ENCODE assay signal across 27 cellular contexts in genomic region chr18:56728741-56729140, GRCh38.
"Had no signal": no experiment of that assay in that cellular context is flagged by ENCODE, and none has a peak within 500 bp of the region (broad histone marks: within the 10 kb centered on the region; RNA-seq: fewer than 3 reads in every experiment).

No MANE protein-coding gene starts in this region.

- H3K9me3 Mint-ChIP-seq: immature natural killer cell; memory B cell; stimulated activated memory B cell treated with anti-CD40 and anti-IgM and Interleukin-4, amounts not matched to agents 10 μg/mL and 1 μg/mL and 100 μg/mL, for 72 hours had no signal

- H3K4me3 Mint-ChIP-seq: immature natural killer cell; memory B cell; naive thymus-derived CD8-positive, alpha-beta T cell; nephron progenitor cell; stimulated activated memory B cell treated with anti-CD40 and anti-IgM and Interleukin-4, amounts not matched to agents 10 μg/mL and 1 μg/mL and 100 μg/mL, for 72 hours; stimulated activated naive CD8-positive, alpha-beta T cell treated with anti-CD3 and anti-CD28 coated beads, Interleukin-15, amount 100 ng/mL, for 72 hours had no signal

- ATAC-seq: heart right ventricle; left lobe of liver; naive thymus-derived CD8-positive, alpha-beta T cell; psoas muscle; right cardiac atrium; stimulated activated memory B cell treated with anti-CD40 and anti-IgM and Interleukin-4, amounts not matched to agents 10 μg/mL and 1 μg/mL and 100 μg/mL, for 72 hours; stimulated activated naive CD8-positive, alpha-beta T cell treated with anti-CD3 and anti-CD28 coated beads, Interleukin-15, amount 100 ng/mL, for 72 hours; upper lobe of right lung had no signal

- H3K27ac Mint-ChIP-seq: immature natural killer cell; memory B cell; naive thymus-derived CD8-positive, alpha-beta T cell; nephron progenitor cell; stimulated activated memory B cell treated with anti-CD40 and anti-IgM and Interleukin-4, amounts not matched to agents 10 μg/mL and 1 μg/mL and 100 μg/mL, for 72 hours; stimulated activated naive CD8-positive, alpha-beta T cell treated with anti-CD3 and anti-CD28 coated beads, Interleukin-15, amount 100 ng/mL, for 72 hours had no signal

- H3K27me3 Mint-ChIP-seq: memory B cell; naive thymus-derived CD8-positive, alpha-beta T cell; stimulated activated memory B cell treated with anti-CD40 and anti-IgM and Interleukin-4, amounts not matched to agents 10 μg/mL and 1 μg/mL and 100 μg/mL, for 72 hours; stimulated activated naive CD8-positive, alpha-beta T cell treated with anti-CD3 and anti-CD28 coated beads, Interleukin-15, amount 100 ng/mL, for 72 hours had no signal

- H3K4me1 Mint-ChIP-seq: immature natural killer cell; memory B cell; nephron progenitor cell; stimulated activated memory B cell treated with anti-CD40 and anti-IgM and Interleukin-4, amounts not matched to agents 10 μg/mL and 1 μg/mL and 100 μg/mL, for 72 hours had no signal

- DNase-seq: dermis blood vessel endothelial cell; effector memory CD4-positive, alpha-beta T cell; erythroblast; esophagus squamous epithelium; foreskin melanocyte; glutamatergic neuron; heart right ventricle; hippocampal formation; immature natural killer cell; islet precursor cell; kidney glomerular epithelial cell; midbrain; naive thymus-derived CD8-positive, alpha-beta T cell; nephron progenitor cell; nucleus accumbens; psoas muscle; right cardiac atrium; sigmoid colon; spleen; stimulated activated CD4-positive, alpha-beta T cell treated with anti-CD3 and anti-CD28 coated beads, Interleukin-4, amount 100 ng/mL, for 4 hours; stimulated activated naive CD8-positive, alpha-beta T cell treated with anti-CD3 and anti-CD28 coated beads, Interleukin-15, amount 100 ng/mL, for 72 hours; transverse colon; upper lobe of right lung; uterus had no signal
